ENCODE assay signal across 10 cellular contexts in genomic region chr5:139664273-139664693, GRCh38. TPM values are rescaled to one million over a fixed set of nuclear protein-coding genes. Genes with fewer than 3 reads are reported as not detected.
DNase-seq lines count a peak whose midpoint lies in the region; ATAC-seq, FAIRE-seq and TF ChIP-seq lines count a peak whose summit lies in the region.
"Had no signal": no experiment of that assay in that cellular context is flagged by ENCODE, and none has a peak within 500 bp of the region (broad histone marks: within the 10 kb centered on the region; RNA-seq: fewer than 3 reads in every experiment).

No MANE protein-coding gene starts in this region.

- FAIRE-seq in HTR-8/SVneo (lab: Jason Lieb, UNC): no peak

- H3K36me3 ChIP-seq in heart right ventricle: no peaks in the 10 kb centered on the region

- H3K4me3 ChIP-seq in heart right ventricle: no peak overlapping the region

- peak; percentile 34 for ATAC-seq in GM21360 (IDR thresholded peaks at IDR 0.05; ENCODE audit: unreplicated experiment)
- peak; percentile 30 for ATAC-seq in HG03571 (IDR thresholded peaks at IDR 0.05; ENCODE audit: unreplicated experiment)
- ATAC-seq in heart right ventricle: peak in 1 of 8 donors; percentile 1

- DNase-seq in Ammon's horn (ENCODE audit: low spot score) (peak; percentile 67), heart right ventricle (no peak), NCI-H1694 treated with DMSO at 0.1 percent for 48 hours (lab: John Stamatoyannopoulos, UW) (no peak), NCI-H446 (lab: John Stamatoyannopoulos, UW) (no peak), NCI-H128 (lab: John Stamatoyannopoulos, UW; ENCODE audit: unreplicated experiment) (no peak), HTR-8/SVneo (ENCODE audit: insufficient read length, low spot score) (no peak)
- DNase-seq: CD4-positive, CD25-positive, alpha-beta regulatory T cell; MM.1S had no signal

- intact Hi-C loops in heart right ventricle (cut with DNase I): no loop called here

- WGBS in heart right ventricle, 2 donors: 72% methylated on average over 9 of the region's 9 CpGs

- peaks cover 47 to 99% (median 84%) of the 10 kb centered on the region in 9 donors for H3K4me1 ChIP-seq in heart right ventricle

- no peaks in the 10 kb centered on the region for H3K27me3 ChIP-seq in heart right ventricle

- H3K27ac ChIP-seq in heart right ventricle: peak overlapping the region; percentile 32 to 98 (median 93)

- H3K9me3 ChIP-seq in heart right ventricle: no peaks in the 10 kb centered on the region

- TF ChIP-seq CTCF in heart right ventricle (IDR thresholded peaks at IDR 0.05): no peak

RNA-seq across cellular contexts. Expression of gene CXXC5, which starts 16.1 kb away (rescaled TPM):
- total RNA-seq in heart right ventricle: 10 to 100 TPM; 30.7 to 51.6 (median 37.9) TPM
- polyA plus RNA-seq in heart right ventricle: 10 to 100 TPM; 28.7 to 31.4 TPM
